ENCODE assay signal across 22 cellular contexts in genomic region chr9:29176786-29177185, GRCh38. TPM values are rescaled to one million over a fixed set of nuclear protein-coding genes. Genes with fewer than 3 reads are reported as not detected.
"Had no signal": no experiment of that assay in that cellular context is flagged by ENCODE, and none has a peak within 500 bp of the region (broad histone marks: within the 10 kb centered on the region; RNA-seq: fewer than 3 reads in every experiment).

No MANE protein-coding gene starts in this region.

- H3K27me3 Mint-ChIP-seq: naive B cell; stimulated activated memory B cell treated with anti-CD40 and anti-IgM and Interleukin-4, amounts not matched to agents 10 μg/mL and 1 μg/mL and 100 μg/mL, for 72 hours; stimulated activated naive CD8-positive, alpha-beta T cell treated with anti-CD3 and anti-CD28 coated beads, Interleukin-15, amount 100 ng/mL, for 72 hours had no signal

- H3K4me3 ChIP-seq: coronary artery, heart right ventricle, lung, psoas muscle, spleen, testis, transverse colon had no signal

- H3K27ac ChIP-seq: coronary artery, heart right ventricle, neutrophil, psoas muscle, spleen, testis, transverse colon had no signal

- H3K27me3 ChIP-seq: heart right ventricle, neutrophil, spleen, testis, transverse colon had no signal

- H3K4me1 ChIP-seq: heart right ventricle, psoas muscle, spleen, testis, transverse colon had no signal

- H3K36me3 Mint-ChIP-seq: naive B cell; stimulated activated memory B cell treated with anti-CD40 and anti-IgM and Interleukin-4, amounts not matched to agents 10 μg/mL and 1 μg/mL and 100 μg/mL, for 72 hours had no signal

- H3K4me3 Mint-ChIP-seq: naive B cell; stimulated activated memory B cell treated with anti-CD40 and anti-IgM and Interleukin-4, amounts not matched to agents 10 μg/mL and 1 μg/mL and 100 μg/mL, for 72 hours; stimulated activated naive CD8-positive, alpha-beta T cell treated with anti-CD3 and anti-CD28 coated beads, Interleukin-15, amount 100 ng/mL, for 72 hours had no signal

- H3K9me3 ChIP-seq: heart right ventricle, neutrophil, psoas muscle, spleen, testis, transverse colon had no signal

- H3K27ac Mint-ChIP-seq: naive B cell; stimulated activated memory B cell treated with anti-CD40 and anti-IgM and Interleukin-4, amounts not matched to agents 10 μg/mL and 1 μg/mL and 100 μg/mL, for 72 hours; stimulated activated naive CD8-positive, alpha-beta T cell treated with anti-CD3 and anti-CD28 coated beads, Interleukin-15, amount 100 ng/mL, for 72 hours had no signal

- H3K4me1 Mint-ChIP-seq: naive B cell; stimulated activated memory B cell treated with anti-CD40 and anti-IgM and Interleukin-4, amounts not matched to agents 10 μg/mL and 1 μg/mL and 100 μg/mL, for 72 hours; stimulated activated naive CD8-positive, alpha-beta T cell treated with anti-CD3 and anti-CD28 coated beads, Interleukin-15, amount 100 ng/mL, for 72 hours had no signal

- H3K36me3 ChIP-seq: heart right ventricle, neutrophil, spleen, transverse colon had no signal

- DNase-seq: effector CD4-positive, alpha-beta T cell; heart right ventricle; left cardiac atrium; left ventricle myocardium superior; mesenchymal stem cell; naive B cell; psoas muscle; spleen; stimulated activated CD4-positive, alpha-beta T cell treated with anti-CD3 and anti-CD28 coated beads, Interleukin-15, amount 100 ng/mL, for 24 hours; stimulated activated CD4-positive, alpha-beta T cell treated with anti-CD3 and anti-CD28 coated beads, Interleukin-1b, Interleukin-23, amount 100 ng/mL, for 48 hours; stimulated activated CD4-positive, alpha-beta T cell treated with anti-CD3 and anti-CD28 coated beads, Interleukin-4, amount 100 ng/mL, for 24 hours; stimulated activated naive CD8-positive, alpha-beta T cell treated with anti-CD3 and anti-CD28 coated beads, Interleukin-15, amount 100 ng/mL, for 72 hours; testis; transverse colon had no signal

RNA-seq across cellular contexts. Expression of gene LINGO2, which starts 36.6 kb away (rescaled TPM):
- total RNA-seq: fibroblast of lung, left cardiac atrium, left ventricle myocardium superior, osteoblast, sciatic nerve, subcutaneous adipose tissue had no signal
